In the genomic region with DNA sequence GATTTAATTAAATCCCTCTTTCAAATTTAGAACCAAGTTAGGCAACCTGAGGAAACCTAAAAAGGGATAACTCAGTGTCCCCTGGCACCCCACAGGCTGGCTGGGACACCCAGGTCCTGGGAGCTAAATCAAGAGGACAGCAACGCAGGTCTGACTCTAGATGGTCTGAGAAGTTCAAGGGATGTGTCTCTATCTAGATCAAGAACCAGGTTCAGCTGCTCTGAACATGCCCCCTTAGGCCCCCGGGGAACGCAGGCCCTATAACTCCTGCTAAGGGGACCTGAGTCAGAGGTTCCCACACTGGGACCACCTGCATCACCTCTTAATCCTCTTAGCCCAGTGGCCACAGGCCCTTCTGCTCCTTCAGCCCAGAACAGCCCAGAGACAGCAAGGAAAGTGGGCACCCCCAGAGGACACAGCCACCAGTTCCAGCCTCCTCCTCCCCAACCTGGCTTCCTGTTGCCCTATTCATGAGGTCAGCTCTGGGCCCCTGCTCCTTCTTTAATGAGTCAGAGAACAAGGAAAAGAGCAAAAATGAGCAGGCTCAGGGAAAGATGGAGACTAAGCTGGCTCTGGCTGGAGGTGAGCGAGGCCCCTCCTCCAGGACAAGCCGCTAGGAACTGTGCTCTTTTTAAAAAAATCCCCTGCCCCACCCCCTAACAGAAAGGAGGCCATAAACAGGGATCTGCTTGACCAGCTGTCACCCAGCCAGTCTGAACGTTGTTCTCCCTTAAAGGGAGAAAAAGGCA, we compare ENCODE assay signal across 1 cellular context.
A peak's percentile ranks its signal among the peaks of the same experiment; 100 is the strongest.
TF ChIP-seq lines count a peak whose summit lies in the region.

No MANE protein-coding gene starts in this region.

TF ChIP-seq in K562, 482 proteins besides CTCF, POLR2A, EP300 and RAD21 (continued from another document and continues in another):
- TF ChIP-seq ZBTB7A (IDR thresholded peaks at IDR 0.05; ENCODE audit: borderline replicate concordance, control insufficient read depth, low read depth, low read length) (no peak; the same call in 1 of the 2 replicates), JUND (IDR thresholded peaks at IDR 0.05; ENCODE audit: borderline replicate concordance, low read depth, low read length) (no peak), JUND (tag; IDR thresholded peaks at IDR 0.05; ENCODE audit: borderline replicate concordance, low read depth, low read length) (no peak), ZFPM2 (CRISPR knock-in tag; IDR thresholded peaks at IDR 0.05) (no peak), PML (IDR thresholded peaks at IDR 0.05; ENCODE audit: low read length) (no peak), NFE2L1 (tag; IDR thresholded peaks at IDR 0.05; ENCODE audit: borderline replicate concordance, low read depth) (no peak), YY1 (IDR thresholded peaks at IDR 0.05; ENCODE audit: borderline replicate concordance in 1 of 3, control insufficient read depth in 1 of 3, extremely low read depth in 1 of 3, insufficient read depth in 3 of 3, insufficient read length in 1 of 3, insufficient replicate concordance in 2 of 3, low read depth in 1 of 3, low read length in 2 of 3) (peak in 1 of 3 experiments; percentile 25), FOXP1 (CRISPR knock-in tag; IDR thresholded peaks at IDR 0.05) (no peak), MAZ (CRISPR knock-in tag; conservative IDR thresholded peaks at IDR 0.05 in 1 of 2, IDR thresholded peaks at IDR 0.05 in 1 of 2) (peak in 1 of 2 experiments; percentile 45; a peak in 1 of 4 replicates), TSC22D4 (tag; IDR thresholded peaks at IDR 0.05) (no peak), ZNF3 (CRISPR knock-in tag; IDR thresholded peaks at IDR 0.05) (no peak), ETV1 (tag; conservative IDR thresholded peaks at IDR 0.05; ENCODE audit: low read depth) (0 out of 2 replicates have a peak, but pooled peaks have one; percentile 7), FOXJ2 (tag; IDR thresholded peaks at IDR 0.05) (no peak), GATAD2B (IDR thresholded peaks at IDR 0.05; ENCODE audit: borderline replicate concordance) (no peak), KAT8 (IDR thresholded peaks at IDR 0.05; ENCODE audit: low read depth) (no peak), RBM17 (IDR thresholded peaks at IDR 0.05; ENCODE audit: borderline replicate concordance, low read depth, low read length) (no peak), ELF1 (tag; IDR thresholded peaks at IDR 0.05) (no peak), HLTF (IDR thresholded peaks at IDR 0.05) (no peak), HSF4 (CRISPR knock-in tag; IDR thresholded peaks at IDR 0.05; ENCODE audit: borderline replicate concordance) (no peak), ZNF436 (CRISPR knock-in tag; IDR thresholded peaks at IDR 0.05) (no peak), NFATC3 (IDR thresholded peaks at IDR 0.05) (no peak), ZKSCAN3 (CRISPR knock-in tag; IDR thresholded peaks at IDR 0.05) (no peak)
- TF ChIP-seq, protein P1, sequence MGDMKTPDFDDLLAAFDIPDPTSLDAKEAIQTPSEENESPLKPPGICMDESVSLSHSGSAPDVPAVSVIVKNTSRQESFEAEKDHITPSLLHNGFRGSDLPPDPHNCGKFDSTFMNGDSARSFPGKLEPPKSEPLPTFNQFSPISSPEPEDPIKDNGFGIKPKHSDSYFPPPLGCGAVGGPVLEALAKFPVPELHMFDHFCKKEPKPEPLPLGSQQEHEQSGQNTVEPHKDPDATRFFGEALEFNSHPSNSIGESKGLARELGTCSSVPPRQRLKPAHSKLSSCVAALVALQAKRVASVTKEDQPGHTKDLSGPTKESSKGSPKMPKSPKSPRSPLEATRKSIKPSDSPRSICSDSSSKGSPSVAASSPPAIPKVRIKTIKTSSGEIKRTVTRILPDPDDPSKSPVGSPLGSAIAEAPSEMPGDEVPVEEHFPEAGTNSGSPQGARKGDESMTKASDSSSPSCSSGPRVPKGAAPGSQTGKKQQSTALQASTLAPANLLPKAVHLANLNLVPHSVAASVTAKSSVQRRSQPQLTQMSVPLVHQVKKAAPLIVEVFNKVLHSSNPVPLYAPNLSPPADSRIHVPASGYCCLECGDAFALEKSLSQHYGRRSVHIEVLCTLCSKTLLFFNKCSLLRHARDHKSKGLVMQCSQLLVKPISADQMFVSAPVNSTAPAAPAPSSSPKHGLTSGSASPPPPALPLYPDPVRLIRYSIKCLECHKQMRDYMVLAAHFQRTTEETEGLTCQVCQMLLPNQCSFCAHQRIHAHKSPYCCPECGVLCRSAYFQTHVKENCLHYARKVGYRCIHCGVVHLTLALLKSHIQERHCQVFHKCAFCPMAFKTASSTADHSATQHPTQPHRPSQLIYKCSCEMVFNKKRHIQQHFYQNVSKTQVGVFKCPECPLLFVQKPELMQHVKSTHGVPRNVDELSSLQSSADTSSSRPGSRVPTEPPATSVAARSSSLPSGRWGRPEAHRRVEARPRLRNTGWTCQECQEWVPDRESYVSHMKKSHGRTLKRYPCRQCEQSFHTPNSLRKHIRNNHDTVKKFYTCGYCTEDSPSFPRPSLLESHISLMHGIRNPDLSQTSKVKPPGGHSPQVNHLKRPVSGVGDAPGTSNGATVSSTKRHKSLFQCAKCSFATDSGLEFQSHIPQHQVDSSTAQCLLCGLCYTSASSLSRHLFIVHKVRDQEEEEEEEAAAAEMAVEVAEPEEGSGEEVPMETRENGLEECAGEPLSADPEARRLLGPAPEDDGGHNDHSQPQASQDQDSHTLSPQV (IDR thresholded peaks at IDR 0.05): peak; percentile 17; the same call in 1 of the 2 replicates
- TF ChIP-seq, protein P2, sequence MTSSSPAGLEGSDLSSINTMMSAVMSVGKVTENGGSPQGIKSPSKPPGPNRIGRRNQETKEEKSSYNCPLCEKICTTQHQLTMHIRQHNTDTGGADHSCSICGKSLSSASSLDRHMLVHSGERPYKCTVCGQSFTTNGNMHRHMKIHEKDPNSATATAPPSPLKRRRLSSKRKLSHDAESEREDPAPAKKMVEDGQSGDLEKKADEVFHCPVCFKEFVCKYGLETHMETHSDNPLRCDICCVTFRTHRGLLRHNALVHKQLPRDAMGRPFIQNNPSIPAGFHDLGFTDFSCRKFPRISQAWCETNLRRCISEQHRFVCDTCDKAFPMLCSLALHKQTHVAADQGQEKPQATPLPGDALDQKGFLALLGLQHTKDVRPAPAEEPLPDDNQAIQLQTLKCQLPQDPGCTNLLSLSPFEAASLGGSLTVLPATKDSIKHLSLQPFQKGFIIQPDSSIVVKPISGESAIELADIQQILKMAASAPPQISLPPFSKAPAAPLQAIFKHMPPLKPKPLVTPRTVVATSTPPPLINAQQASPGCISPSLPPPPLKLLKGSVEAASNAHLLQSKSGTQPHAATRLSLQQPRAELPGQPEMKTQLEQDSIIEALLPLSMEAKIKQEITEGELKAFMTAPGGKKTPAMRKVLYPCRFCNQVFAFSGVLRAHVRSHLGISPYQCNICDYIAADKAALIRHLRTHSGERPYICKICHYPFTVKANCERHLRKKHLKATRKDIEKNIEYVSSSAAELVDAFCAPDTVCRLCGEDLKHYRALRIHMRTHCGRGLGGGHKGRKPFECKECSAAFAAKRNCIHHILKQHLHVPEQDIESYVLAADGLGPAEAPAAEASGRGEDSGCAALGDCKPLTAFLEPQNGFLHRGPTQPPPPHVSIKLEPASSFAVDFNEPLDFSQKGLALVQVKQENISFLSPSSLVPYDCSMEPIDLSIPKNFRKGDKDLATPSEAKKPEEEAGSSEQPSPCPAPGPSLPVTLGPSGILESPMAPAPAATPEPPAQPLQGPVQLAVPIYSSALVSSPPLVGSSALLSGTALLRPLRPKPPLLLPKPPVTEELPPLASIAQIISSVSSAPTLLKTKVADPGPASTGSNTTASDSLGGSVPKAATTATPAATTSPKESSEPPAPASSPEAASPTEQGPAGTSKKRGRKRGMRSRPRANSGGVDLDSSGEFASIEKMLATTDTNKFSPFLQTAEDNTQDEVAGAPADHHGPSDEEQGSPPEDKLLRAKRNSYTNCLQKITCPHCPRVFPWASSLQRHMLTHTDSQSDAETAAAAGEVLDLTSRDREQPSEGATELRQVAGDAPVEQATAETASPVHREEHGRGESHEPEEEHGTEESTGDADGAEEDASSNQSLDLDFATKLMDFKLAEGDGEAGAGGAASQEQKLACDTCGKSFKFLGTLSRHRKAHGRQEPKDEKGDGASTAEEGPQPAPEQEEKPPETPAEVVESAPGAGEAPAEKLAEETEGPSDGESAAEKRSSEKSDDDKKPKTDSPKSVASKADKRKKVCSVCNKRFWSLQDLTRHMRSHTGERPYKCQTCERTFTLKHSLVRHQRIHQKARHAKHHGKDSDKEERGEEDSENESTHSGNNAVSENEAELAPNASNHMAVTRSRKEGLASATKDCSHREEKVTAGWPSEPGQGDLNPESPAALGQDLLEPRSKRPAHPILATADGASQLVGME (CRISPR knock-in tag; IDR thresholded peaks at IDR 0.05): no peak
- TF ChIP-seq, protein P3, sequence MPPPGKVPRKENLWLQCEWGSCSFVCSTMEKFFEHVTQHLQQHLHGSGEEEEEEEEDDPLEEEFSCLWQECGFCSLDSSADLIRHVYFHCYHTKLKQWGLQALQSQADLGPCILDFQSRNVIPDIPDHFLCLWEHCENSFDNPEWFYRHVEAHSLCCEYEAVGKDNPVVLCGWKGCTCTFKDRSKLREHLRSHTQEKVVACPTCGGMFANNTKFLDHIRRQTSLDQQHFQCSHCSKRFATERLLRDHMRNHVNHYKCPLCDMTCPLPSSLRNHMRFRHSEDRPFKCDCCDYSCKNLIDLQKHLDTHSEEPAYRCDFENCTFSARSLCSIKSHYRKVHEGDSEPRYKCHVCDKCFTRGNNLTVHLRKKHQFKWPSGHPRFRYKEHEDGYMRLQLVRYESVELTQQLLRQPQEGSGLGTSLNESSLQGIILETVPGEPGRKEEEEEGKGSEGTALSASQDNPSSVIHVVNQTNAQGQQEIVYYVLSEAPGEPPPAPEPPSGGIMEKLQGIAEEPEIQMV (tag; conservative IDR thresholded peaks at IDR 0.05; ENCODE audit: low read depth): no peak
- TF ChIP-seq, protein P4, sequence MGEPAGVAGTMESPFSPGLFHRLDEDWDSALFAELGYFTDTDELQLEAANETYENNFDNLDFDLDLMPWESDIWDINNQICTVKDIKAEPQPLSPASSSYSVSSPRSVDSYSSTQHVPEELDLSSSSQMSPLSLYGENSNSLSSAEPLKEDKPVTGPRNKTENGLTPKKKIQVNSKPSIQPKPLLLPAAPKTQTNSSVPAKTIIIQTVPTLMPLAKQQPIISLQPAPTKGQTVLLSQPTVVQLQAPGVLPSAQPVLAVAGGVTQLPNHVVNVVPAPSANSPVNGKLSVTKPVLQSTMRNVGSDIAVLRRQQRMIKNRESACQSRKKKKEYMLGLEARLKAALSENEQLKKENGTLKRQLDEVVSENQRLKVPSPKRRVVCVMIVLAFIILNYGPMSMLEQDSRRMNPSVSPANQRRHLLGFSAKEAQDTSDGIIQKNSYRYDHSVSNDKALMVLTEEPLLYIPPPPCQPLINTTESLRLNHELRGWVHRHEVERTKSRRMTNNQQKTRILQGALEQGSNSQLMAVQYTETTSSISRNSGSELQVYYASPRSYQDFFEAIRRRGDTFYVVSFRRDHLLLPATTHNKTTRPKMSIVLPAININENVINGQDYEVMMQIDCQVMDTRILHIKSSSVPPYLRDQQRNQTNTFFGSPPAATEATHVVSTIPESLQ (CRISPR knock-in tag; IDR thresholded peaks at IDR 0.05): no peak
- TF ChIP-seq, protein P5, sequence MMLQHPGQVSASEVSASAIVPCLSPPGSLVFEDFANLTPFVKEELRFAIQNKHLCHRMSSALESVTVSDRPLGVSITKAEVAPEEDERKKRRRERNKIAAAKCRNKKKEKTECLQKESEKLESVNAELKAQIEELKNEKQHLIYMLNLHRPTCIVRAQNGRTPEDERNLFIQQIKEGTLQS (IDR thresholded peaks at IDR 0.05): 0 out of 2 replicates have a peak, but pooled peaks have one; percentile 15
- TF ChIP-seq, protein P5 (CRISPR knock-in tag; conservative IDR thresholded peaks at IDR 0.05): no peak
- TF ChIP-seq, protein P6, sequence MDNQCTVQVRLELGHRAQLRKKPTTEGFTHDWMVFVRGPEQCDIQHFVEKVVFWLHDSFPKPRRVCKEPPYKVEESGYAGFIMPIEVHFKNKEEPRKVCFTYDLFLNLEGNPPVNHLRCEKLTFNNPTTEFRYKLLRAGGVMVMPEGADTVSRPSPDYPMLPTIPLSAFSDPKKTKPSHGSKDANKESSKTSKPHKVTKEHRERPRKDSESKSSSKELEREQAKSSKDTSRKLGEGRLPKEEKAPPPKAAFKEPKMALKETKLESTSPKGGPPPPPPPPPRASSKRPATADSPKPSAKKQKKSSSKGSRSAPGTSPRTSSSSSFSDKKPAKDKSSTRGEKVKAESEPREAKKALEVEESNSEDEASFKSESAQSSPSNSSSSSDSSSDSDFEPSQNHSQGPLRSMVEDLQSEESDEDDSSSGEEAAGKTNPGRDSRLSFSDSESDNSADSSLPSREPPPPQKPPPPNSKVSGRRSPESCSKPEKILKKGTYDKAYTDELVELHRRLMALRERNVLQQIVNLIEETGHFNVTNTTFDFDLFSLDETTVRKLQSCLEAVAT (IDR thresholded peaks at IDR 0.05): no peak
